ENCODE assay signal across 25 cellular contexts in genomic region chr15:61097057-61097456, GRCh38.
A peak's percentile ranks its signal among the peaks of the same experiment; 100 is the strongest.
DNase-seq lines count a peak whose midpoint lies in the region; ATAC-seq, FAIRE-seq and TF ChIP-seq lines count a peak whose summit lies in the region.
"Had no signal": no experiment of that assay in that cellular context is flagged by ENCODE, and none has a peak within 500 bp of the region (broad histone marks: within the 10 kb centered on the region; RNA-seq: fewer than 3 reads in every experiment).

No MANE protein-coding gene starts in this region.

- H3K9ac ChIP-seq in liver (ENCODE audit: low read depth in 1 of 2, low read length in 2 of 2) (no peak overlapping the region), HepG2 (ENCODE audit: insufficient read depth, low read depth, low read length) (no peak overlapping the region)
- H3K9ac ChIP-seq: BLaER1 treated with 17β-estradiol and CSF1 and Interleukin-3, amounts not matched to agents 10 nM and 100 nM had no signal

- TF ChIP-seq RAD21 in liver (IDR thresholded peaks at IDR 0.05) (peak; percentile 38 to 43), HepG2 (CRISPR knock-in tag; IDR thresholded peaks at IDR 0.05) (no peak)

- no peaks in the 10 kb centered on the region for H3K79me2 ChIP-seq in HepG2 (ENCODE audit: insufficient read depth, low read length)

- intact Hi-C loops in left ventricle myocardium inferior (cut with micrococcal nuclease), result no loop called here
- intact Hi-C loops in heart left ventricle (cut with DNase I), result no loop called here
- intact Hi-C loops in HepG2 (cut with micrococcal nuclease; ENCODE audit: unreplicated experiment), result no loop called here
- intact Hi-C loops in testis (cut with DNase I; ENCODE audit: low total_unique reads), result no loop called here

- no peak for TF ChIP-seq CTCF in left ventricle myocardium inferior (IDR thresholded peaks at IDR 0.05; ENCODE audit: borderline replicate concordance)
- no peak for TF ChIP-seq CTCF in heart left ventricle (IDR thresholded peaks at IDR 0.05)
- TF ChIP-seq CTCF in liver (IDR thresholded peaks at IDR 0.05; ENCODE audit: low read depth, low read length, missing input control), result no peak
- no peak for TF ChIP-seq CTCF in HepG2 (CRISPR knock-in tag; IDR thresholded peaks at IDR 0.05)
- TF ChIP-seq CTCF in testis (IDR thresholded peaks at IDR 0.05), result no peak

- DNase-seq in left ventricle myocardium inferior (no peak), heart left ventricle (no peak), HepG2 (ENCODE audit: low spot score) (no peak), left lobe of liver (ENCODE audit: low spot score) (peak; percentile 55), testis (no peak), cerebellum (ENCODE audit: low spot score) (no peak)
- DNase-seq: 8988T; ACHN; AML-193; BE2C; Calu3; CD4-positive, alpha-beta T cell; CD8-positive, alpha-beta memory T cell; DMS53; DMS79 treated with DMSO at 0.1 percent for 48 hours; GF-D8; H7; HCEC 1CT had no signal

- H3K27ac ChIP-seq in left ventricle myocardium inferior (replicated peaks), result peak overlapping the region; percentile 56
- H3K27ac ChIP-seq in heart left ventricle, result no peak overlapping the region
- H3K27ac ChIP-seq in liver (ENCODE audit: low read depth in 1 of 2, low read length in 2 of 2), result peak overlapping the region in 1 of 2 donors; percentile 36
- no peak overlapping the region for H3K27ac ChIP-seq in HepG2 (ENCODE audit: extremely low read length, insufficient read depth, low read length)
- peak overlapping the region; percentile 48 to 59 for H3K27ac ChIP-seq in testis
- H3K27ac ChIP-seq: A549; BLaER1 treated with 17β-estradiol and CSF1 and Interleukin-3, amounts not matched to agents 10 nM and 100 nM had no signal

- H3K4me3 ChIP-seq in left ventricle myocardium inferior (no peak overlapping the region), heart left ventricle (no peak overlapping the region), liver (ENCODE audit: low read depth in 1 of 3, low read length in 3 of 3) (no peak overlapping the region), HepG2 (replicated peaks in 1 of 3; ENCODE audit: insufficient read depth in 1 of 3, low read depth in 2 of 3, low read length in 3 of 3) (no peak overlapping the region), testis (no peak overlapping the region)
- H3K4me3 ChIP-seq: A549; BLaER1 treated with 17β-estradiol and CSF1 and Interleukin-3, amounts not matched to agents 10 nM and 100 nM had no signal

- FAIRE-seq in HepG2 (lab: Jason Lieb, UNC), result no peak
- FAIRE-seq: A549, GM12891, GM18507, H1 had no signal

- peaks cover 29% of the 10 kb centered on the region for H3K4me1 ChIP-seq in left ventricle myocardium inferior
- peaks cover 0 to 28% (median 5%) of the 10 kb centered on the region in 12 donors for H3K4me1 ChIP-seq in heart left ventricle
- peaks cover 7 to 21% (median 19%) of the 10 kb centered on the region in 4 donors for H3K4me1 ChIP-seq in liver (ENCODE audit: control insufficient read depth in 4 of 4, insufficient read depth in 4 of 4, low read length in 3 of 4)
- H3K4me1 ChIP-seq in HepG2 (ENCODE audit: insufficient read depth, low read length), result no peaks in the 10 kb centered on the region
- peaks cover 31% of the 10 kb centered on the region for H3K4me1 ChIP-seq in testis
- H3K4me1 ChIP-seq: A549; BLaER1 treated with 17β-estradiol and CSF1 and Interleukin-3, amounts not matched to agents 10 nM and 100 nM had no signal

- H3K4me2 ChIP-seq in HepG2 (ENCODE audit: low read depth, low read length), result no peak overlapping the region
- H3K4me2 ChIP-seq: A549; BLaER1 treated with 17β-estradiol and CSF1 and Interleukin-3, amounts not matched to agents 10 nM and 100 nM had no signal

- H3K9me3 ChIP-seq in left ventricle myocardium inferior (replicated peaks) (no peaks in the 10 kb centered on the region), heart left ventricle (no peaks in the 10 kb centered on the region), liver (ENCODE audit: control insufficient read depth in 4 of 4, low read length in 3 of 4) (no peaks in the 10 kb centered on the region), HepG2 (ENCODE audit: low read length) (no peaks in the 10 kb centered on the region), testis (no peaks in the 10 kb centered on the region)
- H3K9me3 ChIP-seq: A549; BE2C; BLaER1 treated with 17β-estradiol and CSF1 and Interleukin-3, amounts not matched to agents 10 nM and 100 nM had no signal

- TF ChIP-seq POLR2A in heart left ventricle (IDR thresholded peaks at IDR 0.05), result no peak
- no peak for TF ChIP-seq POLR2A in HepG2 (IDR thresholded peaks at IDR 0.05; ENCODE audit: insufficient read depth in 1 of 2, low read depth in 2 of 2, low read length in 2 of 2)
- no peak for TF ChIP-seq POLR2A in testis (IDR thresholded peaks at IDR 0.05)

- no peaks in the 10 kb centered on the region for H4K20me1 ChIP-seq in HepG2 (ENCODE audit: insufficient read depth, low read length)
- H4K20me1 ChIP-seq: BLaER1 treated with 17β-estradiol and CSF1 and Interleukin-3, amounts not matched to agents 10 nM and 100 nM had no signal

- in situ Hi-C loops in HepG2 (cut with HindIII; ENCODE audit: extremely low pct_ligation_motif_present, low pct_unique_long_range_greater_than_20kb), result no loop called here

- no TSS peak for BruUV-seq in HepG2 (replicated peaks; lab: Mats Ljungman, UMichigan)

- CTCF ChIA-PET in HepG2 (lab: Yijun Ruan, JAX; ENCODE audit: low intra/inter-chr PET ratio, low total read pairs), result no interaction called here

- H3K36me3 ChIP-seq in left ventricle myocardium inferior (no peaks in the 10 kb centered on the region), heart left ventricle (no peaks in the 10 kb centered on the region), liver (ENCODE audit: control insufficient read depth in 4 of 4, insufficient read depth in 3 of 4, low read depth in 1 of 4, low read length in 3 of 4) (peaks cover 0 to 5% (median 1%) of the 10 kb centered on the region in 4 donors), HepG2 (replicated peaks in 1 of 2; ENCODE audit: control insufficient read depth in 1 of 2, insufficient read depth in 2 of 2, low read length in 2 of 2) (no peaks in the 10 kb centered on the region), testis (ENCODE audit: low read depth, missing control alignments) (no peaks in the 10 kb centered on the region)
- H3K36me3 ChIP-seq: BE2C; BLaER1 treated with 17β-estradiol and CSF1 and Interleukin-3, amounts not matched to agents 10 nM and 100 nM had no signal

- ATAC-seq in heart left ventricle (no peak), HepG2 (no peak), left lobe of liver (peak; percentile 89), HG03457 (IDR thresholded peaks at IDR 0.05; ENCODE audit: unreplicated experiment) (no peak)
- ATAC-seq: A549 had no signal

- H3K27me3 ChIP-seq in left ventricle myocardium inferior (ENCODE audit: low read depth) (no peaks in the 10 kb centered on the region), heart left ventricle (no peaks in the 10 kb centered on the region), liver (ENCODE audit: control insufficient read depth in 4 of 4, insufficient read depth in 4 of 4, low read length in 3 of 4) (no peaks in the 10 kb centered on the region), HepG2 (ENCODE audit: control insufficient read depth in 1 of 2, insufficient read depth in 2 of 2, low read length in 2 of 2) (peaks cover 0 to 6% of the 10 kb centered on the region in 2 experiments; a peak in 1 of 5 replicates), testis (no peaks in the 10 kb centered on the region)
- H3K27me3 ChIP-seq: BE2C; BLaER1 treated with 17β-estradiol and CSF1 and Interleukin-3, amounts not matched to agents 10 nM and 100 nM had no signal

- POLR2A ChIA-PET in HepG2 (lab: Yijun Ruan, JAX), result no interaction called here

- 47 to 61% (median 51%) methylated on average over 3 of the region's 3 CpGs for WGBS in heart left ventricle, 4 donors
- 23% methylated on average over 3 of the region's 3 CpGs for WGBS in liver
- 6% methylated on average over 3 of the region's 3 CpGs for WGBS in HepG2 (ENCODE audit: low lambda C conversion rate)
- WGBS in testis, 2 donors, result 39 to 41% methylated on average over 3 of the region's 3 CpGs

- H2AFZ ChIP-seq in HepG2 (ENCODE audit: low read length), result no peak overlapping the region

- TF ChIP-seq EP300 in HepG2 (IDR thresholded peaks at IDR 0.05; ENCODE audit: low read depth in 2 of 2, low read length in 2 of 2) (no peak), HepG2 (CRISPR knock-in tag; IDR thresholded peaks at IDR 0.05; ENCODE audit: borderline replicate concordance) (no peak)

TF ChIP-seq in liver, 16 proteins besides CTCF, POLR2A, EP300 and RAD21 (continues in another document):
- TF ChIP-seq HNF4A (conservative IDR thresholded peaks at IDR 0.05) (peak; percentile 63 to 67), MAX (IDR thresholded peaks at IDR 0.05) (peak; percentile 77)

TF ChIP-seq in HepG2, 621 proteins besides CTCF, POLR2A, EP300 and RAD21 (continues in another document):
- TF ChIP-seq SRSF4 (IDR thresholded peaks at IDR 0.05; ENCODE audit: low read depth, low read length, poor library complexity, severe bottlenecking) (no peak), NR2C2 (CRISPR knock-in tag; IDR thresholded peaks at IDR 0.05; ENCODE audit: borderline replicate concordance) (no peak), THYN1 (CRISPR knock-in tag; IDR thresholded peaks at IDR 0.05; ENCODE audit: borderline replicate concordance, low read depth) (no peak), THAP11 (CRISPR knock-in tag; IDR thresholded peaks at IDR 0.05) (no peak), SIX1 (CRISPR knock-in tag; IDR thresholded peaks at IDR 0.05; ENCODE audit: borderline replicate concordance) (no peak), ZNF335 (CRISPR knock-in tag; IDR thresholded peaks at IDR 0.05) (no peak), RARA (CRISPR knock-in tag; IDR thresholded peaks at IDR 0.05) (no peak), POGZ (CRISPR knock-in tag; IDR thresholded peaks at IDR 0.05) (no peak), ZNF879 (CRISPR knock-in tag; IDR thresholded peaks at IDR 0.05) (no peak)
- TF ChIP-seq, protein P1, sequence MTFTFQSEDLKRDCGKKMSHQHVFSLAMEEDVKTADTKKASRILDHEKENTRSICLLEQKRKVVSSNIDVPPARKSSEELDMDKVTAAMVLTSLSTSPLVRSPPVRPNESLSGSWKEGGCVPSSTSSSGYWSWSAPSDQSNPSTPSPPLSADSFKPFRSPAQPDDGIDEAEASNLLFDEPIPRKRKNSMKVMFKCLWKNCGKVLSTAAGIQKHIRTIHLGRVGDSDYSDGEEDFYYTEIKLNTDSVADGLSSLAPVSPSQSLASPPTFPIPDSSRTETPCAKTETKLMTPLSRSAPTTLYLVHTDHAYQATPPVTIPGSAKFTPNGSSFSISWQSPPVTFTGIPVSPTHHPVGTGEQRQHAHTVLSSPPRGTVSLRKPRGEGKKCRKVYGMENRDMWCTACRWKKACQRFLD (CRISPR knock-in tag; IDR thresholded peaks at IDR 0.05; ENCODE audit: borderline replicate concordance), result no peak

Comparison
In these comparisons a context has a peak if more than half of its experiments do, and no peak if none do; other contexts are left out.
1. H3K27ac ChIP-seq: peak in left ventricle myocardium inferior (single experiment) and testis (2 of 2); none in heart left ventricle (0 of 12) and HepG2 (single experiment).